Comparison of ENCODE assay signal across 1 cellular context in genomic region chr14:36161781-36162180, GRCh38.
TF ChIP-seq lines count a peak whose summit lies in the region.

No MANE protein-coding gene starts in this region.

TF ChIP-seq in HEK293, 187 proteins besides CTCF, POLR2A, EP300 and RAD21 (continued from another document):
- TF ChIP-seq PRDM10 (tag by site-specific recombination; IDR thresholded peaks at IDR 0.05) (peak; percentile 16; the same call in 1 of the 2 replicates), ZNF394 (tag by site-specific recombination; IDR thresholded peaks at IDR 0.05; ENCODE audit: borderline replicate concordance) (no peak), FEZF1 (tag by site-specific recombination; IDR thresholded peaks at IDR 0.05) (no peak), ZBTB10 (tag by site-specific recombination; IDR thresholded peaks at IDR 0.05) (no peak), ZNF19 (tag by site-specific recombination; IDR thresholded peaks at IDR 0.05; ENCODE audit: low read depth) (no peak), ZNF660 (tag by site-specific recombination; IDR thresholded peaks at IDR 0.05) (no peak), ZNF140 (tag by site-specific recombination; IDR thresholded peaks at IDR 0.05) (no peak), ZNF501 (tag by site-specific recombination; IDR thresholded peaks at IDR 0.05) (no peak), ZNF391 (tag by site-specific recombination; IDR thresholded peaks at IDR 0.05; ENCODE audit: borderline replicate concordance, low read depth) (no peak), BCL11A (tag by site-specific recombination; IDR thresholded peaks at IDR 0.05; ENCODE audit: low read depth) (no peak), ZNF560 (tag by site-specific recombination; IDR thresholded peaks at IDR 0.05; ENCODE audit: borderline replicate concordance) (no peak), ZSCAN18 (tag by site-specific recombination; IDR thresholded peaks at IDR 0.05) (no peak)
